ENCODE assay signal across 28 cellular contexts in genomic region chr14:74575936-74576335, GRCh38. TPM values are rescaled to one million over a fixed set of nuclear protein-coding genes. Genes with fewer than 3 reads are reported as not detected.
DNase-seq lines count a peak whose midpoint lies in the region; ATAC-seq and TF ChIP-seq lines count a peak whose summit lies in the region.
"Had no signal": no experiment of that assay in that cellular context is flagged by ENCODE, and none has a peak within 500 bp of the region (broad histone marks: within the 10 kb centered on the region; RNA-seq: fewer than 3 reads in every experiment).

No MANE protein-coding gene starts in this region.

- peaks cover 32% of the 10 kb centered on the region for H3K4me1 Mint-ChIP-seq in CD14-positive monocyte
- H3K4me1 Mint-ChIP-seq in neural crest cell: peaks cover 30% of the 10 kb centered on the region

- H3K27ac ChIP-seq in ascending aorta (peak overlapping the region; percentile 91 to 94), tibial artery (peak overlapping the region; percentile 78 to 80)
- H3K27ac ChIP-seq: cardiac muscle cell, SJCRH30, WERI-Rb-1 had no signal

- no peak overlapping the region for H3K27ac Mint-ChIP-seq in CD14-positive monocyte
- H3K27ac Mint-ChIP-seq in neural crest cell (ENCODE audit: unreplicated experiment): peak overlapping the region; percentile 28
- H3K27ac Mint-ChIP-seq: activated naive CD8-positive, alpha-beta T cell; effector memory CD8-positive, alpha-beta T cell; stimulated activated naive B cell treated with anti-CD40 and anti-IgM and Interleukin-4, amounts not matched to agents 10 μg/mL and 1 μg/mL and 100 μg/mL, for 72 hours had no signal

- peaks cover 2 to 10% (median 6%) of the 10 kb centered on the region in 3 donors for H3K27me3 Mint-ChIP-seq in CD14-positive monocyte (ENCODE audit: low read depth in 3 of 3)
- H3K27me3 Mint-ChIP-seq in neural crest cell (ENCODE audit: low read depth): no peaks in the 10 kb centered on the region

- H3K4me1 ChIP-seq in ascending aorta (peaks cover 36 to 90% of the 10 kb centered on the region in 2 donors), tibial artery (peaks cover 3 to 98% (median 73%) of the 10 kb centered on the region in 4 donors)

- intact Hi-C loops in CD14-positive monocyte (cut with micrococcal nuclease) (no loop called here), ascending aorta (cut with DNase I) (no loop called here), tibial artery (cut with DNase I; ENCODE audit: low total_unique reads) (no loop called here)

- DNase-seq in CD14-positive monocyte (ENCODE audit: low spot score) (peak; percentile 20), ascending aorta (ENCODE audit: low spot score in 2 of 2) (no peak), neural crest cell (ENCODE audit: low read depth, low spot score) (no peak), tibial artery (no peak), NCI-H82 treated with DMSO at 0.1 percent for 48 hours (lab: John Stamatoyannopoulos, UW; ENCODE audit: unreplicated experiment) (no peak)
- DNase-seq in activated CD8-positive, alpha-beta memory T cell treated with anti-CD3 and anti-CD28 coated beads, Interleukin-2, amount 50 U/mL, for 4 hours: no peak
- DNase-seq: activated CD4-positive, alpha-beta T cell treated with anti-CD3 and anti-CD28 coated beads for 48 hours; activated CD8-positive, alpha-beta memory T cell treated with anti-CD3 and anti-CD28 coated beads for 24 hours; C1 segment of cervical spinal cord; COR-L47; cortex of kidney; effector memory CD8-positive, alpha-beta T cell; erythroblast; glutamatergic neuron; HCEC 1CT; kidney; naive thymus-derived CD4-positive, alpha-beta T cell; NCI-H1048; NCI-H446; NCI-H774; SJCRH30; stimulated activated CD4-positive, alpha-beta T cell treated with anti-CD3 and anti-CD28 coated beads, Interleukin-15, amount 100 ng/mL, for 24 hours; stimulated activated naive B cell treated with anti-CD40 and anti-IgM and Interleukin-4, amounts not matched to agents 10 μg/mL and 1 μg/mL and 100 μg/mL, for 72 hours; T1000; WERI-Rb-1 had no signal

- H3K36me3 ChIP-seq in ascending aorta (peaks cover 0 to 3% of the 10 kb centered on the region in 2 donors), tibial artery (peaks cover 0 to 4% (median 0%) of the 10 kb centered on the region in 3 donors)
- H3K36me3 ChIP-seq: cardiac muscle cell, SJCRH30, WERI-Rb-1 had no signal

- no peak overlapping the region for H3K4me3 ChIP-seq in ascending aorta
- H3K4me3 ChIP-seq in tibial artery: no peak overlapping the region
- H3K4me3 ChIP-seq: cardiac muscle cell, SJCRH30 had no signal

- no peaks in the 10 kb centered on the region for H3K9me3 ChIP-seq in ascending aorta
- H3K9me3 ChIP-seq in tibial artery: no peaks in the 10 kb centered on the region
- H3K9me3 ChIP-seq: SJCRH30 had no signal

- no peaks in the 10 kb centered on the region for H3K36me3 Mint-ChIP-seq in CD14-positive monocyte
- no peaks in the 10 kb centered on the region for H3K36me3 Mint-ChIP-seq in neural crest cell (ENCODE audit: low read depth)
- H3K36me3 Mint-ChIP-seq: activated naive CD8-positive, alpha-beta T cell; stimulated activated naive B cell treated with anti-CD40 and anti-IgM and Interleukin-4, amounts not matched to agents 10 μg/mL and 1 μg/mL and 100 μg/mL, for 72 hours had no signal

- TF ChIP-seq CTCF in CD14-positive monocyte (IDR thresholded peaks at IDR 0.05) (no peak), ascending aorta (IDR thresholded peaks at IDR 0.05) (no peak), neural crest cell (conservative IDR thresholded peaks at IDR 0.05) (no peak), tibial artery (IDR thresholded peaks at IDR 0.05) (no peak)

- ATAC-seq in HG03460 (IDR thresholded peaks at IDR 0.05; ENCODE audit: unreplicated experiment): no peak
- ATAC-seq: effector memory CD8-positive, alpha-beta T cell; naive thymus-derived CD4-positive, alpha-beta T cell; stimulated activated naive B cell treated with anti-CD40 and anti-IgM and Interleukin-4, amounts not matched to agents 10 μg/mL and 1 μg/mL and 100 μg/mL, for 72 hours had no signal

- H3K9me3 Mint-ChIP-seq in CD14-positive monocyte (no peaks in the 10 kb centered on the region), neural crest cell (no peaks in the 10 kb centered on the region)
- H3K9me3 Mint-ChIP-seq: effector memory CD8-positive, alpha-beta T cell; naive thymus-derived CD4-positive, alpha-beta T cell; stimulated activated naive B cell treated with anti-CD40 and anti-IgM and Interleukin-4, amounts not matched to agents 10 μg/mL and 1 μg/mL and 100 μg/mL, for 72 hours had no signal

- H3K27me3 ChIP-seq in ascending aorta (no peaks in the 10 kb centered on the region), tibial artery (no peaks in the 10 kb centered on the region)
- H3K27me3 ChIP-seq: cardiac muscle cell, SJCRH30 had no signal

- no peak overlapping the region for H3K4me3 Mint-ChIP-seq in CD14-positive monocyte
- no peak overlapping the region for H3K4me3 Mint-ChIP-seq in neural crest cell
- H3K4me3 Mint-ChIP-seq: activated naive CD8-positive, alpha-beta T cell; effector memory CD8-positive, alpha-beta T cell; naive thymus-derived CD4-positive, alpha-beta T cell; stimulated activated naive B cell treated with anti-CD40 and anti-IgM and Interleukin-4, amounts not matched to agents 10 μg/mL and 1 μg/mL and 100 μg/mL, for 72 hours had no signal

RNA-seq across cellular contexts. Expression of gene LTBP2, which starts 36.1 kb away (rescaled TPM):
- polyA plus RNA-seq in CD14-positive monocyte: under 1 TPM; 0.04 to 0.11 TPM
- total RNA-seq in ascending aorta (383 TPM), neural crest cell (0.93 and 1.3 TPM in 2 replicates)

Comparison
In these comparisons a context has a peak if more than half of its experiments do, and no peak if none do; other contexts are left out.
1. RNA of gene LTBP2, which starts 36.1 kb away (total RNA-seq): 383 TPM in ascending aorta (single experiment); 0.93 to 1.3 TPM in neural crest cell; every median in the first group is over 100 times any median in the second.